9 cellular contexts compared by ENCODE assay signal in genomic region chr7:18610331-18610948, GRCh38.
DNase-seq lines count a peak whose midpoint lies in the region; ATAC-seq and TF ChIP-seq lines count a peak whose summit lies in the region.
"Had no signal": no experiment of that assay in that cellular context is flagged by ENCODE, and none has a peak within 500 bp of the region (broad histone marks: within the 10 kb centered on the region; RNA-seq: fewer than 3 reads in every experiment).

No MANE protein-coding gene starts in this region.

- no peak for DNase-seq in activated CD8-positive, alpha-beta T cell treated with anti-CD3 and anti-CD28 coated beads for 36 hours
- DNase-seq in activated CD8-positive, alpha-beta T cell treated with anti-CD3 and anti-CD28 coated beads, Interleukin-2, amount 10 ng/mL, durations not matched to agents 7 days and 5 days = no peak
- DNase-seq in NCI-H1105 treated with DMSO at 0.1 percent for 48 hours (lab: John Stamatoyannopoulos, UW) = peak; percentile 13
- peak; percentile 27 to 46 for DNase-seq in dermis microvascular lymphatic vessel endothelial cell (ENCODE audit: low read depth in 2 of 2)
- no peak for DNase-seq in natural killer cell
- no peak for DNase-seq in inferior parietal cortex (ENCODE audit: extremely low spot score)

- TF ChIP-seq EP300 in gastroesophageal sphincter (IDR thresholded peaks at IDR 0.05) = no peak

- H3K4me3 ChIP-seq in parathyroid adenoma (ENCODE audit: low read depth, low read length) (no peak overlapping the region), gastroesophageal sphincter (no peak overlapping the region)

- H3K36me3 ChIP-seq in parathyroid adenoma (ENCODE audit: control insufficient read depth, insufficient read depth, low read length) (no peaks in the 10 kb centered on the region), gastroesophageal sphincter (peaks cover 0 to 23% of the 10 kb centered on the region in 2 donors)

- POLR2A ChIA-PET in activated CD8-positive, alpha-beta T cell treated with anti-CD3 and anti-CD28 coated beads for 36 hours (lab: Charles Lee) = no interaction called here
- POLR2A ChIA-PET in activated CD8-positive, alpha-beta T cell treated with anti-CD3 and anti-CD28 coated beads, Interleukin-2, amount 10 ng/mL, durations not matched to agents 7 days and 5 days (lab: Charles Lee) = no interaction called here

- ATAC-seq in activated CD8-positive, alpha-beta T cell treated with anti-CD3 and anti-CD28 coated beads for 36 hours = no peak
- ATAC-seq in activated CD8-positive, alpha-beta T cell treated with anti-CD3 and anti-CD28 coated beads, Interleukin-2, amount 10 ng/mL, durations not matched to agents 7 days and 5 days = no peak
- no peak for ATAC-seq in natural killer cell
- ATAC-seq in gastroesophageal sphincter = no peak

- no peak overlapping the region for H3K27ac Mint-ChIP-seq in activated CD8-positive, alpha-beta T cell treated with anti-CD3 and anti-CD28 coated beads for 36 hours
- no peak overlapping the region for H3K27ac Mint-ChIP-seq in activated CD8-positive, alpha-beta T cell treated with anti-CD3 and anti-CD28 coated beads, Interleukin-2, amount 10 ng/mL, durations not matched to agents 7 days and 5 days
- no peak overlapping the region for H3K27ac Mint-ChIP-seq in natural killer cell
- H3K27ac Mint-ChIP-seq: activated naive CD4-positive, alpha-beta T cell treated with anti-CD3 and anti-CD28 coated beads, Interleukin-2, amount 50 U/mL, for 24 hours had no signal

- H3K4me1 ChIP-seq in parathyroid adenoma (no peaks in the 10 kb centered on the region), gastroesophageal sphincter (no peaks in the 10 kb centered on the region)

- H3K9me3 ChIP-seq in parathyroid adenoma (ENCODE audit: control insufficient read depth, low read length) = no peaks in the 10 kb centered on the region
- H3K9me3 ChIP-seq in gastroesophageal sphincter = peaks cover 0 to 6% (median 0%) of the 10 kb centered on the region in 3 donors

- no peaks in the 10 kb centered on the region for H3K27me3 Mint-ChIP-seq in activated CD8-positive, alpha-beta T cell treated with anti-CD3 and anti-CD28 coated beads for 36 hours
- H3K27me3 Mint-ChIP-seq in activated CD8-positive, alpha-beta T cell treated with anti-CD3 and anti-CD28 coated beads, Interleukin-2, amount 10 ng/mL, durations not matched to agents 7 days and 5 days (ENCODE audit: low read depth) = no peaks in the 10 kb centered on the region
- H3K27me3 Mint-ChIP-seq in natural killer cell (ENCODE audit: low read depth in 2 of 2) = no peaks in the 10 kb centered on the region
- H3K27me3 Mint-ChIP-seq: activated naive CD4-positive, alpha-beta T cell treated with anti-CD3 and anti-CD28 coated beads, Interleukin-2, amount 50 U/mL, for 24 hours had no signal

- no peak overlapping the region for H3K4me2 ChIP-seq in parathyroid adenoma (ENCODE audit: low read length)

- H3K9me3 Mint-ChIP-seq in activated CD8-positive, alpha-beta T cell treated with anti-CD3 and anti-CD28 coated beads for 36 hours = peaks cover 2% of the 10 kb centered on the region
- H3K9me3 Mint-ChIP-seq in activated CD8-positive, alpha-beta T cell treated with anti-CD3 and anti-CD28 coated beads, Interleukin-2, amount 10 ng/mL, durations not matched to agents 7 days and 5 days (ENCODE audit: insufficient read depth) = peaks cover under 1% of the 10 kb centered on the region
- H3K9me3 Mint-ChIP-seq in natural killer cell = peaks cover 0 to 2% of the 10 kb centered on the region in 2 donors

- 68 to 74% methylated on average over 7 to 8 of the region's 8 CpGs for WGBS in gastroesophageal sphincter (ENCODE audit: low coverage in 1 of 2), 2 donors

- H3K36me3 Mint-ChIP-seq in activated CD8-positive, alpha-beta T cell treated with anti-CD3 and anti-CD28 coated beads for 36 hours (ENCODE audit: low read depth) = peaks cover 1% of the 10 kb centered on the region
- no peaks in the 10 kb centered on the region for H3K36me3 Mint-ChIP-seq in activated CD8-positive, alpha-beta T cell treated with anti-CD3 and anti-CD28 coated beads, Interleukin-2, amount 10 ng/mL, durations not matched to agents 7 days and 5 days (ENCODE audit: low read depth)
- peaks cover 16% of the 10 kb centered on the region for H3K36me3 Mint-ChIP-seq in natural killer cell
- H3K36me3 Mint-ChIP-seq: activated naive CD4-positive, alpha-beta T cell treated with anti-CD3 and anti-CD28 coated beads, Interleukin-2, amount 50 U/mL, for 24 hours had no signal

- TF ChIP-seq CTCF in activated CD8-positive, alpha-beta T cell treated with anti-CD3 and anti-CD28 coated beads for 36 hours (IDR thresholded peaks at IDR 0.05) = peak; percentile 27
- peak; percentile 41 for TF ChIP-seq CTCF in parathyroid adenoma (IDR thresholded peaks at IDR 0.05)
- no peak for TF ChIP-seq CTCF in natural killer cell (IDR thresholded peaks at IDR 0.05)
- TF ChIP-seq CTCF in gastroesophageal sphincter (IDR thresholded peaks at IDR 0.05) = peak in 2 of 4 experiments; percentile 19 to 21

- H3K4me3 Mint-ChIP-seq in activated CD8-positive, alpha-beta T cell treated with anti-CD3 and anti-CD28 coated beads for 36 hours = no peak overlapping the region
- H3K4me3 Mint-ChIP-seq in activated CD8-positive, alpha-beta T cell treated with anti-CD3 and anti-CD28 coated beads, Interleukin-2, amount 10 ng/mL, durations not matched to agents 7 days and 5 days = no peak overlapping the region
- H3K4me3 Mint-ChIP-seq in natural killer cell = no peak overlapping the region
- H3K4me3 Mint-ChIP-seq: activated naive CD4-positive, alpha-beta T cell treated with anti-CD3 and anti-CD28 coated beads, Interleukin-2, amount 50 U/mL, for 24 hours had no signal

- H3K79me2 ChIP-seq in parathyroid adenoma = no peaks in the 10 kb centered on the region

- CTCF ChIA-PET in activated CD8-positive, alpha-beta T cell treated with anti-CD3 and anti-CD28 coated beads for 36 hours (lab: Charles Lee) = interaction anchor here (1.0 to 1.2 kb wide), 4 partner anchors 12 to 115 kb away, joined by 3 read pairs; partner anchors contain the start of gene HDAC9
- CTCF ChIA-PET in activated CD8-positive, alpha-beta T cell treated with anti-CD3 and anti-CD28 coated beads, Interleukin-2, amount 10 ng/mL, durations not matched to agents 7 days and 5 days (lab: Charles Lee) = no interaction called here

- intact Hi-C loops in activated CD8-positive, alpha-beta T cell treated with anti-CD3 and anti-CD28 coated beads for 36 hours (cut with micrococcal nuclease) = no loop called here
- intact Hi-C loops in natural killer cell (cut with micrococcal nuclease) = no loop called here

- no peak overlapping the region for H2AFZ ChIP-seq in parathyroid adenoma

- no peaks in the 10 kb centered on the region for H3K27me3 ChIP-seq in parathyroid adenoma (ENCODE audit: control insufficient read depth, insufficient read depth, low read length)
- no peaks in the 10 kb centered on the region for H3K27me3 ChIP-seq in gastroesophageal sphincter

- TF ChIP-seq POLR2A in gastroesophageal sphincter (IDR thresholded peaks at IDR 0.05) = no peak

- no peak overlapping the region for H3K9ac ChIP-seq in parathyroid adenoma

- H3K27ac ChIP-seq in parathyroid adenoma (no peak overlapping the region), gastroesophageal sphincter (no peak overlapping the region)

- no peaks in the 10 kb centered on the region for H3K4me1 Mint-ChIP-seq in activated CD8-positive, alpha-beta T cell treated with anti-CD3 and anti-CD28 coated beads for 36 hours (ENCODE audit: low read depth)
- no peaks in the 10 kb centered on the region for H3K4me1 Mint-ChIP-seq in activated CD8-positive, alpha-beta T cell treated with anti-CD3 and anti-CD28 coated beads, Interleukin-2, amount 10 ng/mL, durations not matched to agents 7 days and 5 days (ENCODE audit: low read depth)
- H3K4me1 Mint-ChIP-seq in natural killer cell = peaks cover 0 to 4% of the 10 kb centered on the region in 2 donors
- H3K4me1 Mint-ChIP-seq: activated naive CD4-positive, alpha-beta T cell treated with anti-CD3 and anti-CD28 coated beads, Interleukin-2, amount 50 U/mL, for 24 hours had no signal

Comparison
In these comparisons a context has a peak if more than half of its experiments do, and no peak if none do; other contexts are left out.
1. DNase-seq: peak in NCI-H1105 treated with DMSO at 0.1 percent for 48 hours (single experiment) and dermis microvascular lymphatic vessel endothelial cell (2 of 2); none in activated CD8-positive, alpha-beta T cell treated with anti-CD3 and anti-CD28 coated beads for 36 hours (single experiment), activated CD8-positive, alpha-beta T cell treated with anti-CD3 and anti-CD28 coated beads, Interleukin-2, amount 10 ng/mL, durations not matched to agents 7 days and 5 days (single experiment), natural killer cell (single experiment) and inferior parietal cortex (single experiment).